21 cellular contexts compared by ENCODE assay signal in genomic region chr5:116567100-116567499, GRCh38. TPM values are rescaled to one million over a fixed set of nuclear protein-coding genes. Genes with fewer than 3 reads are reported as not detected.
A peak's percentile ranks its signal among the peaks of the same experiment; 100 is the strongest.
DNase-seq lines count a peak whose midpoint lies in the region; ATAC-seq and TF ChIP-seq lines count a peak whose summit lies in the region.
"Had no signal": no experiment of that assay in that cellular context is flagged by ENCODE, and none has a peak within 500 bp of the region (broad histone marks: within the 10 kb centered on the region; RNA-seq: fewer than 3 reads in every experiment).

No MANE protein-coding gene starts in this region.

- H3K9me3 ChIP-seq in HUES48 (ENCODE audit: control insufficient read depth, insufficient read depth, low read length) (no peaks in the 10 kb centered on the region), endodermal cell (ENCODE audit: control insufficient read depth, low read length) (no peaks in the 10 kb centered on the region), PC-3 (ENCODE audit: low read length) (no peaks in the 10 kb centered on the region)
- H3K9me3 ChIP-seq: BLaER1, SK-N-SH had no signal

- H3K27me3 ChIP-seq in HUES48 (ENCODE audit: control insufficient read depth, insufficient read depth, low read length) (no peaks in the 10 kb centered on the region), endodermal cell (ENCODE audit: control insufficient read depth, insufficient read depth, low read length, poor library complexity, severe bottlenecking) (no peaks in the 10 kb centered on the region), PC-3 (ENCODE audit: low read length) (peaks cover 36% of the 10 kb centered on the region)

- H3K9me2 ChIP-seq in PC-3 (replicated peaks; ENCODE audit: low read length), result no peaks in the 10 kb centered on the region
- H3K9me2 ChIP-seq: SK-N-SH had no signal

- DNase-seq in endodermal cell (no peak), left colon (no peak), NCI-H2196 treated with DMSO at 0.1 percent for 48 hours (lab: John Stamatoyannopoulos, UW; ENCODE audit: unreplicated experiment) (no peak), globus pallidus (ENCODE audit: low spot score) (no peak), PC-3 (no peak)
- DNase-seq: CD4-positive, CD25-positive, alpha-beta regulatory T cell; DMS153; DND-41; GM23248; HCEC 1CT; NCI-H1092 treated with DMSO at 0.1 percent for 48 hours; NCI-H1436 treated with DMSO at 0.1 percent for 48 hours; NCI-H187 treated with DMSO at 0.1 percent for 48 hours; NCI-H2171 treated with DMSO at 0.1 percent for 48 hours; NCI-H446; NCI-H524 treated with DMSO at 0.1 percent for 48 hours; NCI-H774; SK-N-SH had no signal

- CTCF ChIA-PET in PC-3 (lab: Charles Lee), result no interaction called here

- peak overlapping the region; percentile 100 for H3K4me3 Mint-ChIP-seq in endodermal cell
- H3K4me3 Mint-ChIP-seq: CD4-positive, CD25-positive, alpha-beta regulatory T cell had no signal

- 97% methylated on average over 2 of the region's 2 CpGs; no CpG with 5 or more reads in 1 of the 2 experiments for WGBS in endodermal cell (ENCODE audit: insufficient coverage in 1 of 2, insufficient read length in 1 of 2), 2 experiments

- no peak overlapping the region for H2AFZ ChIP-seq in PC-3 (ENCODE audit: low read length)
- H2AFZ ChIP-seq: GM23248 had no signal

- H3K4me1 Mint-ChIP-seq in endodermal cell, result peaks cover 78% of the 10 kb centered on the region
- H3K4me1 Mint-ChIP-seq: CD4-positive, CD25-positive, alpha-beta regulatory T cell had no signal

- H3K79me2 ChIP-seq in PC-3 (ENCODE audit: low read length), result no peaks in the 10 kb centered on the region

- no peak overlapping the region for H3K27ac Mint-ChIP-seq in endodermal cell
- H3K27ac Mint-ChIP-seq: CD4-positive, CD25-positive, alpha-beta regulatory T cell had no signal

- intact Hi-C loops in left colon (cut with DNase I, micrococcal nuclease), result no loop called here
- intact Hi-C loops in PC-3 (cut with micrococcal nuclease), result no loop called here

- no TSS peak for BruUV-seq in PC-3 (replicated peaks; lab: Mats Ljungman, UMichigan)

- H3K27me3 Mint-ChIP-seq in endodermal cell (ENCODE audit: insufficient read depth), result no peaks in the 10 kb centered on the region

- no peak overlapping the region for H3K4me2 ChIP-seq in PC-3 (ENCODE audit: low read length)
- H3K4me2 ChIP-seq: SK-N-SH had no signal

- H3K9ac ChIP-seq in HUES48 (ENCODE audit: low read depth, low read length), result no peak overlapping the region
- no peak overlapping the region for H3K9ac ChIP-seq in endodermal cell (ENCODE audit: extremely low read depth, low read length, poor library complexity, severe bottlenecking)
- H3K9ac ChIP-seq in PC-3 (ENCODE audit: low read length), result no peak overlapping the region
- H3K9ac ChIP-seq: BLaER1, GM23248, SK-N-SH had no signal

- H3K36me3 ChIP-seq in HUES48 (ENCODE audit: control insufficient read depth, insufficient read depth, low read length) (peaks cover 42% of the 10 kb centered on the region), endodermal cell (ENCODE audit: control insufficient read depth, insufficient read depth, low read length) (no peaks in the 10 kb centered on the region), PC-3 (ENCODE audit: low read depth, low read length) (no peaks in the 10 kb centered on the region)
- H3K36me3 ChIP-seq: BLaER1 had no signal

- H3K27ac ChIP-seq in HUES48 (ENCODE audit: low read depth, low read length) (no peak overlapping the region), endodermal cell (ENCODE audit: low read depth, low read length) (no peak overlapping the region), PC-3 (ENCODE audit: low read length) (no peak overlapping the region)
- H3K27ac ChIP-seq: BLaER1, GM23248 had no signal

- POLR2A ChIA-PET in PC-3 (lab: Charles Lee; ENCODE audit: unreplicated experiment), result no interaction called here

- no peaks in the 10 kb centered on the region for H3F3A ChIP-seq in PC-3 (ENCODE audit: low read length, unreplicated experiment)

- H4K20me1 ChIP-seq in PC-3 (ENCODE audit: low read length), result no peaks in the 10 kb centered on the region

- H3K36me3 Mint-ChIP-seq in endodermal cell (ENCODE audit: low read depth), result peaks cover 16% of the 10 kb centered on the region
- H3K36me3 Mint-ChIP-seq: CD4-positive, CD25-positive, alpha-beta regulatory T cell had no signal

- no peaks in the 10 kb centered on the region for H3K9me3 Mint-ChIP-seq in endodermal cell

- TF ChIP-seq CTCF in endodermal cell (conservative IDR thresholded peaks at IDR 0.05) (no peak), PC-3 (conservative IDR thresholded peaks at IDR 0.05; ENCODE audit: low read depth, low read length) (no peak)

- ATAC-seq in left colon (peak; percentile 66), PC-3 (no peak), GM21786 (IDR thresholded peaks at IDR 0.05; ENCODE audit: unreplicated experiment) (no peak)

- peak overlapping the region; percentile 15; the same call in 1 of the 2 replicates for H3K4me3 ChIP-seq in HUES48 (ENCODE audit: low read depth, low read length)
- no peak overlapping the region for H3K4me3 ChIP-seq in endodermal cell (ENCODE audit: low read length)
- no peak overlapping the region for H3K4me3 ChIP-seq in PC-3 (ENCODE audit: low read length)
- H3K4me3 ChIP-seq: BLaER1, GM23248 had no signal

- H3K4me1 ChIP-seq in HUES48 (ENCODE audit: control insufficient read depth, insufficient read depth, low read length) (peaks cover 94% of the 10 kb centered on the region), endodermal cell (ENCODE audit: control insufficient read depth, insufficient read depth, low read length) (peaks cover 16% of the 10 kb centered on the region), PC-3 (ENCODE audit: insufficient read depth, low read length) (no peaks in the 10 kb centered on the region; the same call in 1 of the 2 replicates)

RNA-seq across cellular contexts. Expression of gene SEMA6A, which starts 7.5 kb away (rescaled TPM):
- 100 to 1,000 TPM in 1 of 2 donors, 10 to 100 TPM in 1; 79.6 to 328 TPM for total RNA-seq in endodermal cell
- polyA plus RNA-seq in endodermal cell (2013, experiment 1 of 2), result 73.8 TPM
- polyA plus RNA-seq in endodermal cell (2013, experiment 2 of 2), result 61.4 TPM
- total RNA-seq in left colon, result 100 to 1,000 TPM; 100 to 103 TPM
- not detected in 2 replicates for total RNA-seq in PC-3 (2014; rRNA removed)
- total RNA-seq: CD4-positive, CD25-positive, alpha-beta regulatory T cell had no signal

Comparison
In these comparisons a context has a peak if more than half of its experiments do, and no peak if none do; other contexts are left out.
1. RNA of gene SEMA6A, which starts 7.5 kb away (total RNA-seq): 79.6 to 328 TPM in endodermal cell and 100 to 103 TPM in left colon; not detected in PC-3; every median in the first group is over 10 times any median in the second.